Comparison of ENCODE assay signal across 22 cellular contexts in genomic region chr12:107435072-107435471, GRCh38.
"Had no signal": no experiment of that assay in that cellular context is flagged by ENCODE, and none has a peak within 500 bp of the region (broad histone marks: within the 10 kb centered on the region; RNA-seq: fewer than 3 reads in every experiment).

No MANE protein-coding gene starts in this region.

- H2AFZ ChIP-seq: hepatocyte, parathyroid adenoma had no signal

- H3K27ac ChIP-seq: body of pancreas, cardiac muscle cell, hepatocyte, parathyroid adenoma, right lobe of liver, skin epidermis, stomach had no signal

- H3K9ac ChIP-seq: parathyroid adenoma had no signal

- H3K4me3 ChIP-seq: body of pancreas, cardiac muscle cell, hepatocyte, right lobe of liver, skin epidermis, stomach had no signal

- H3K4me2 ChIP-seq: hepatocyte had no signal

- H3K36me3 ChIP-seq: cardiac muscle cell, right lobe of liver, stomach had no signal

- DNase-seq: activated CD4-positive, alpha-beta memory T cell treated with anti-CD3 and anti-CD28 coated beads, Interleukin-2, amount 10 ng/mL, durations not matched to agents 7 days and 5 days; activated CD4-positive, alpha-beta T cell treated with anti-CD3 and anti-CD28 coated beads, Interleukin-2, amount 10 ng/mL, durations not matched to agents 24 days and 14 days; activated effector memory CD4-positive, alpha-beta T cell treated with Interleukin-2 at 50 U/mL for 16 hours; activated naive CD4-positive, alpha-beta T cell treated with anti-CD3 and anti-CD28 coated beads for 36 hours; activated naive CD8-positive, alpha-beta T cell treated with anti-CD3 and anti-CD28 coated beads, Interleukin-2, amount 10 ng/mL, durations not matched to agents 7 days and 5 days; activated T-cell treated with anti-CD3 and anti-CD28 coated beads, Interleukin-2, amount 50 U/mL, for 72 hours; body of pancreas; foreskin melanocyte; glutamatergic neuron; left ventricle myocardium superior; mammary epithelial cell; right lobe of liver; stimulated activated CD4-positive, alpha-beta T cell treated with anti-CD3 and anti-CD28 coated beads, Interleukin-1b, Interleukin-23, amount 100 ng/mL, for 48 hours; stomach; SW 1271; T-helper 17 cell; trophoblast cell had no signal

- H3K79me2 ChIP-seq: hepatocyte had no signal

- H3K4me1 ChIP-seq: body of pancreas, parathyroid adenoma, right lobe of liver, stomach had no signal

- H3K27me3 ChIP-seq: body of pancreas, cardiac muscle cell, hepatocyte, right lobe of liver had no signal

- H3K9me3 ChIP-seq: body of pancreas, right lobe of liver, stomach had no signal

- ATAC-seq: activated T-cell treated with anti-CD3 and anti-CD28 coated beads, Interleukin-2, amount 50 U/mL, for 72 hours; body of pancreas; left ventricle myocardium superior; right lobe of liver; stimulated activated effector memory CD8-positive, alpha-beta T cell treated with anti-CD3 and anti-CD28 coated beads, Interleukin-12 subunit alpha, Interleukin-12 subunit beta, amount 100 ng/mL, for 72 hours; T-helper 17 cell had no signal
